Comparison of ENCODE assay signal across 19 cellular contexts in genomic region chr2:168207861-168208260, GRCh38. TPM values are rescaled to one million over a fixed set of nuclear protein-coding genes. Genes with fewer than 3 reads are reported as not detected.
DNase-seq lines count a peak whose midpoint lies in the region; ATAC-seq and TF ChIP-seq lines count a peak whose summit lies in the region.
"Had no signal": no experiment of that assay in that cellular context is flagged by ENCODE, and none has a peak within 500 bp of the region (broad histone marks: within the 10 kb centered on the region; RNA-seq: fewer than 3 reads in every experiment).

No MANE protein-coding gene starts in this region.

- H3K4me1 ChIP-seq in HCT116 (ENCODE audit: control insufficient read depth in 1 of 2, insufficient read depth in 2 of 2, low read length in 2 of 2) (peaks cover 90 to 100% of the 10 kb centered on the region in 2 experiments), hepatocyte (ENCODE audit: insufficient read depth) (peaks cover 13% of the 10 kb centered on the region)

- TF ChIP-seq RAD21 in HCT116 (IDR thresholded peaks at IDR 0.05; ENCODE audit: low read depth), result no peak

- H3K27ac ChIP-seq in HCT116 (ENCODE audit: low read depth, low read length) (peak overlapping the region; percentile 99), hepatocyte (peak overlapping the region; percentile 70)
- H3K27ac ChIP-seq: SJSA1 had no signal

- WGBS in hepatocyte (ENCODE audit: low lambda C conversion rate, missing lambda C conversion rate), result 84% methylated on average over 3 of the region's 3 CpGs

- peak overlapping the region; percentile 41 for H3K4me2 ChIP-seq in HCT116 (ENCODE audit: low read length)
- peak overlapping the region; percentile 42 for H3K4me2 ChIP-seq in hepatocyte

- H2AFZ ChIP-seq in HCT116 (ENCODE audit: low read depth, low read length, poor library complexity, severe bottlenecking), result no peak overlapping the region
- H2AFZ ChIP-seq in hepatocyte, result no peak overlapping the region

- peak overlapping the region in 4 of 7 donors; percentile 17 to 80 (median 52) for H3K27ac Mint-ChIP-seq in CD14-positive monocyte
- H3K27ac Mint-ChIP-seq in activated T-helper 2 cell treated with anti-CD3 and anti-CD28 coated beads, Interferon-gamma antibody, Interleukin-2, Interleukin-4, amounts not matched to agents 10 μg/mL and 5 μg/mL and 100 μg/mL, durations not matched to agents 14 hours and 24 hours and 36 hours, result peak overlapping the region; percentile 53
- no peak overlapping the region for H3K27ac Mint-ChIP-seq in activated CD8-positive, alpha-beta memory T cell treated with anti-CD3 and anti-CD28 coated beads, Interleukin-2, amount 10 ng/mL, durations not matched to agents 7 days and 5 days
- H3K27ac Mint-ChIP-seq: CD4-positive, alpha-beta T cell had no signal

- H3K9me3 Mint-ChIP-seq in CD14-positive monocyte, result peaks cover 0 to 2% (median 0%) of the 10 kb centered on the region in 7 donors
- H3K9me3 Mint-ChIP-seq in activated T-helper 2 cell treated with anti-CD3 and anti-CD28 coated beads, Interferon-gamma antibody, Interleukin-2, Interleukin-4, amounts not matched to agents 10 μg/mL and 5 μg/mL and 100 μg/mL, durations not matched to agents 14 hours and 24 hours and 36 hours, result peaks cover 4% of the 10 kb centered on the region
- peaks cover 2% of the 10 kb centered on the region for H3K9me3 Mint-ChIP-seq in activated CD8-positive, alpha-beta memory T cell treated with anti-CD3 and anti-CD28 coated beads, Interleukin-2, amount 10 ng/mL, durations not matched to agents 7 days and 5 days (ENCODE audit: low read depth)
- H3K9me3 Mint-ChIP-seq: CD4-positive, alpha-beta T cell; IgD-negative memory B cell had no signal

- POLR2A ChIA-PET in HCT116 (lab: Charles Lee), result interaction anchor here (1.0 to 2.1 kb wide), 3 partner anchors 8 to 35 kb away, joined by 3 to 7 read pairs (median 7); no protein-coding TSS in a partner anchor

- DNase-seq in CD14-positive monocyte (ENCODE audit: low spot score) (no peak), HCT116 (ENCODE audit: low read depth, low spot score) (no peak), hepatocyte (ENCODE audit: low spot score) (no peak), globus pallidus (ENCODE audit: low spot score) (no peak), NCI-H446 (lab: John Stamatoyannopoulos, UW) (no peak)
- DNase-seq in activated T-helper 2 cell treated with anti-CD3 and anti-CD28 coated beads, Interferon-gamma antibody, Interleukin-2, Interleukin-4, amounts not matched to agents 10 μg/mL and 5 μg/mL and 100 μg/mL, durations not matched to agents 14 hours and 24 hours and 36 hours (ENCODE audit: low spot score), result no peak
- DNase-seq in activated CD8-positive, alpha-beta memory T cell treated with anti-CD3 and anti-CD28 coated beads, Interleukin-2, amount 10 ng/mL, durations not matched to agents 7 days and 5 days, result no peak
- DNase-seq: CD4-positive, alpha-beta T cell; COR-L47; DMS 273 treated with DMSO at 0.1 percent for 48 hours; DMS79 treated with DMSO at 0.1 percent for 48 hours; H7; NCI-H1694; NCI-H2081; NCI-H2171 treated with DMSO at 0.1 percent for 48 hours; NCI-H526 had no signal

- no TSS peak for BruUV-seq in HCT116 (replicated peaks; lab: Mats Ljungman, UMichigan)

- H3K36me3 ChIP-seq in HCT116 (ENCODE audit: control insufficient read depth in 1 of 2, insufficient read depth in 2 of 2, low read length in 2 of 2) (no peaks in the 10 kb centered on the region; a peak in 1 of 4 replicates), hepatocyte (replicated peaks; ENCODE audit: insufficient read depth, low read depth) (no peaks in the 10 kb centered on the region)

- peaks cover 51% of the 10 kb centered on the region for H3K4me1 Mint-ChIP-seq in CD14-positive monocyte
- peaks cover 61% of the 10 kb centered on the region for H3K4me1 Mint-ChIP-seq in activated T-helper 2 cell treated with anti-CD3 and anti-CD28 coated beads, Interferon-gamma antibody, Interleukin-2, Interleukin-4, amounts not matched to agents 10 μg/mL and 5 μg/mL and 100 μg/mL, durations not matched to agents 14 hours and 24 hours and 36 hours (ENCODE audit: low read depth)
- peaks cover 47% of the 10 kb centered on the region for H3K4me1 Mint-ChIP-seq in activated CD8-positive, alpha-beta memory T cell treated with anti-CD3 and anti-CD28 coated beads, Interleukin-2, amount 10 ng/mL, durations not matched to agents 7 days and 5 days

- H4K20me1 ChIP-seq in HCT116 (ENCODE audit: insufficient read depth), result no peaks in the 10 kb centered on the region
- no peaks in the 10 kb centered on the region for H4K20me1 ChIP-seq in hepatocyte (ENCODE audit: insufficient read depth, poor library complexity, severe bottlenecking)

- H3K9me3 ChIP-seq in HCT116 (ENCODE audit: control insufficient read depth in 1 of 2, insufficient read depth in 1 of 2, low read depth in 1 of 2, low read length in 2 of 2), result no peaks in the 10 kb centered on the region
- H3K9me3 ChIP-seq in hepatocyte (ENCODE audit: low read depth), result no peaks in the 10 kb centered on the region
- H3K9me3 ChIP-seq: SJSA1 had no signal

- TF ChIP-seq POLR2A in HCT116 (IDR thresholded peaks at IDR 0.05; ENCODE audit: borderline replicate concordance, extremely low read depth, insufficient read depth, insufficient read length), result no peak

- H3K9me2 ChIP-seq in HCT116 (ENCODE audit: insufficient read depth) (no peaks in the 10 kb centered on the region), hepatocyte (replicated peaks; ENCODE audit: insufficient read depth) (no peaks in the 10 kb centered on the region)

- H3K4me3 Mint-ChIP-seq in CD14-positive monocyte, result no peak overlapping the region
- H3K4me3 Mint-ChIP-seq in activated T-helper 2 cell treated with anti-CD3 and anti-CD28 coated beads, Interferon-gamma antibody, Interleukin-2, Interleukin-4, amounts not matched to agents 10 μg/mL and 5 μg/mL and 100 μg/mL, durations not matched to agents 14 hours and 24 hours and 36 hours (ENCODE audit: low read depth), result no peak overlapping the region
- H3K4me3 Mint-ChIP-seq in activated CD8-positive, alpha-beta memory T cell treated with anti-CD3 and anti-CD28 coated beads, Interleukin-2, amount 10 ng/mL, durations not matched to agents 7 days and 5 days, result no peak overlapping the region
- H3K4me3 Mint-ChIP-seq: CD4-positive, alpha-beta T cell; IgD-negative memory B cell had no signal

- H3K27me3 Mint-ChIP-seq in CD14-positive monocyte (ENCODE audit: low read depth in 3 of 3), result no peaks in the 10 kb centered on the region
- no peaks in the 10 kb centered on the region for H3K27me3 Mint-ChIP-seq in activated T-helper 2 cell treated with anti-CD3 and anti-CD28 coated beads, Interferon-gamma antibody, Interleukin-2, Interleukin-4, amounts not matched to agents 10 μg/mL and 5 μg/mL and 100 μg/mL, durations not matched to agents 14 hours and 24 hours and 36 hours (ENCODE audit: low read depth)
- no peaks in the 10 kb centered on the region for H3K27me3 Mint-ChIP-seq in activated CD8-positive, alpha-beta memory T cell treated with anti-CD3 and anti-CD28 coated beads, Interleukin-2, amount 10 ng/mL, durations not matched to agents 7 days and 5 days
- H3K27me3 Mint-ChIP-seq: CD4-positive, alpha-beta T cell; IgD-negative memory B cell had no signal

- no peaks in the 10 kb centered on the region for H3K27me3 ChIP-seq in HCT116 (ENCODE audit: insufficient read depth, low read length)
- no peaks in the 10 kb centered on the region for H3K27me3 ChIP-seq in hepatocyte
- H3K27me3 ChIP-seq: SJSA1 had no signal

- RAD21 ChIA-PET in HCT116 (lab: Charles Lee; ENCODE audit: low non-redundant PET in 1 of 2, low total read pairs in 2 of 2, uncharacterized antibody in 2 of 2, unreplicated experiment in 2 of 2), result no interaction called here

- intact Hi-C loops in CD14-positive monocyte (cut with micrococcal nuclease), result no loop called here
- intact Hi-C loops in HCT116 (cut with micrococcal nuclease), result no loop called here
- intact Hi-C loops in activated T-helper 2 cell treated with anti-CD3 and anti-CD28 coated beads, Interferon-gamma antibody, Interleukin-2, Interleukin-4, amounts not matched to agents 10 μg/mL and 5 μg/mL and 100 μg/mL, durations not matched to agents 14 hours and 24 hours and 36 hours (cut with micrococcal nuclease), result loop anchor here (2.0 kb wide), 1 partner anchor 33 kb away; no protein-coding TSS in a partner anchor

- H3K4me3 ChIP-seq in HCT116 (replicated peaks in 1 of 2; ENCODE audit: low read depth in 1 of 2, low read length in 2 of 2) (no peak overlapping the region), hepatocyte (no peak overlapping the region)
- H3K4me3 ChIP-seq: SJSA1 had no signal

- TF ChIP-seq CTCF in CD14-positive monocyte (IDR thresholded peaks at IDR 0.05) (no peak), HCT116 (IDR thresholded peaks at IDR 0.05 in 2 of 3, conservative IDR thresholded peaks at IDR 0.05 in 1 of 3; ENCODE audit: borderline replicate concordance in 1 of 3, insufficient read depth in 1 of 3, low read depth in 2 of 3, low read length in 2 of 3) (no peak), hepatocyte (IDR thresholded peaks at IDR 0.05; ENCODE audit: poor library complexity) (no peak)

- peak overlapping the region; percentile 12 for H3K9ac ChIP-seq in HCT116 (ENCODE audit: low read length)

- CTCF ChIA-PET in HCT116 (lab: Charles Lee), result interaction anchor here (1.5 kb wide), 1 partner anchor 8 kb away, joined by 4 read pairs; no protein-coding TSS in a partner anchor
- CTCF ChIA-PET in activated CD8-positive, alpha-beta memory T cell treated with anti-CD3 and anti-CD28 coated beads, Interleukin-2, amount 10 ng/mL, durations not matched to agents 7 days and 5 days (lab: Charles Lee), result interaction anchor here (1.0 kb wide), 1 partner anchor 13 kb away, joined by 3 read pairs; no protein-coding TSS in a partner anchor

- no peak for ATAC-seq in HCT116
- ATAC-seq in activated CD8-positive, alpha-beta memory T cell treated with anti-CD3 and anti-CD28 coated beads, Interleukin-2, amount 10 ng/mL, durations not matched to agents 7 days and 5 days, result no peak
- ATAC-seq: Right ventricle myocardium inferior had no signal

- H3K79me2 ChIP-seq in HCT116 (ENCODE audit: insufficient read depth, low read length) (peaks cover 98% of the 10 kb centered on the region), hepatocyte (peaks cover 78% of the 10 kb centered on the region)

- peaks cover 4 to 18% of the 10 kb centered on the region in 2 donors for H3K36me3 Mint-ChIP-seq in CD14-positive monocyte
- peaks cover 39% of the 10 kb centered on the region for H3K36me3 Mint-ChIP-seq in activated T-helper 2 cell treated with anti-CD3 and anti-CD28 coated beads, Interferon-gamma antibody, Interleukin-2, Interleukin-4, amounts not matched to agents 10 μg/mL and 5 μg/mL and 100 μg/mL, durations not matched to agents 14 hours and 24 hours and 36 hours (ENCODE audit: low read depth)
- peaks cover 26% of the 10 kb centered on the region for H3K36me3 Mint-ChIP-seq in activated CD8-positive, alpha-beta memory T cell treated with anti-CD3 and anti-CD28 coated beads, Interleukin-2, amount 10 ng/mL, durations not matched to agents 7 days and 5 days

RNA-seq across cellular contexts. Expression of gene STK39, which starts 39.5 kb away (rescaled TPM):
- polyA plus RNA-seq in CD14-positive monocyte (1 to 10 TPM; 1.2 to 2.6 TPM), hepatocyte (26.5 and 26.9 TPM in 2 replicates)
- total RNA-seq in HCT116 (2021; ENCODE audit: unreplicated experiment) (118 TPM), hepatocyte (35.4 and 39.4 TPM in 2 replicates)
- polyA plus RNA-seq in HCT116 (2012), result 62.6 and 81.7 TPM in 2 replicates
- total RNA-seq in activated T-helper 2 cell treated with anti-CD3 and anti-CD28 coated beads, Interferon-gamma antibody, Interleukin-2, Interleukin-4, amounts not matched to agents 10 μg/mL and 5 μg/mL and 100 μg/mL, durations not matched to agents 14 hours and 24 hours and 36 hours, result 46.0 and 46.3 TPM in 2 replicates
- total RNA-seq in activated CD8-positive, alpha-beta memory T cell treated with anti-CD3 and anti-CD28 coated beads, Interleukin-2, amount 10 ng/mL, durations not matched to agents 7 days and 5 days, result 10 to 100 TPM; 29.4 to 35.7 TPM
